26 cellular contexts compared by ENCODE assay signal in the genomic region with DNA sequence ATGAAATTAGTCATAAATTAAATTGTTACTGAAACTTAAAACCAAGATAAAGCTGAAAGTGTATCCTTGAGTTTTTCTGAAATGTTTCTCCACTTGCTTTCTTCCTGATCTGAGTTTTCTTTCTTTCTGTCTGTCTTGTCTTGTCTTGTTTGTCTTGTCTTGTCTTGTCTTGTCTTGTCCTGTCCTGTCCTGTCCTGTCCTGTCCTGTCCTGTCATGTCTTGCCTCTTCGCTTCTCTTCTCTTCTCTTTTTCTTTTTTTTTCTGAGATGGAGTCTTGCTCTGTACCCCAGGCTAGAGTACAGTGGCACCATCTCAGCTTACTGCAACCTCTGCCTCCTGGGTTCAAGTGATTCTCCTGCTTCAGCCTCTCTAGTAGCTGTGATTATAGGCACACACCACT.
"Had no signal": no experiment of that assay in that cellular context is flagged by ENCODE, and none has a peak within 500 bp of the region (broad histone marks: within the 10 kb centered on the region; RNA-seq: fewer than 3 reads in every experiment).

No MANE protein-coding gene starts in this region.

- DNase-seq: activated CD4-positive, alpha-beta T cell treated with anti-CD3 and anti-CD28 coated beads for 1 hour; activated CD4-positive, alpha-beta T cell treated with anti-CD3 and anti-CD28 coated beads, Interleukin-2, amount 50 U/mL, for 1 hour; activated CD8-positive, alpha-beta T cell treated with anti-CD3 and anti-CD28 coated beads, Interleukin-2, amount 10 ng/mL, durations not matched to agents 7 days and 5 days; activated gamma-delta T cell; aorta; cortex of kidney; endodermal cell; immature natural killer cell; left lung; natural killer cell; nucleus accumbens; right lobe of liver; stimulated activated CD4-positive, alpha-beta T cell treated with anti-CD3 and anti-CD28 coated beads, Interleukin-2, amount 100 ng/mL, for 24 hours; stomach; T-cell; transverse colon; WERI-Rb-1 had no signal

- H3K4me3 Mint-ChIP-seq: activated CD8-positive, alpha-beta T cell treated with anti-CD3 and anti-CD28 coated beads, Interleukin-2, amount 10 ng/mL, durations not matched to agents 7 days and 5 days; activated T-helper 1 cell treated with anti-CD3 and anti-CD28 coated beads, Interleukin-12 subunit alpha, Interleukin-12 subunit beta, Interleukin-2, Interleukin-4 antibody, amounts not matched to agents 30 ng/mL and 10 ng/mL and 1 ng/mL, durations not matched to agents 14 hours and 24 hours and 36 hours; endodermal cell; immature natural killer cell; natural killer cell; stimulated activated effector memory CD8-positive, alpha-beta T cell treated with anti-CD3 and anti-CD28 coated beads, Interleukin-12 subunit alpha, Interleukin-12 subunit beta, amount 100 ng/mL, for 72 hours; T-cell; T-helper 2 cell treated with Interferon-gamma antibody and Interleukin-4, amounts not matched to agents 5 μg/mL and 100 μg/mL, for 36 hours had no signal

- H3K27me3 Mint-ChIP-seq: T-cell had no signal

- H3K36me3 ChIP-seq: left lung, right lobe of liver, stomach, suprapubic skin, transverse colon, vagina, WERI-Rb-1 had no signal

- H3K27ac ChIP-seq: hepatocyte, left lung, right lobe of liver, skin epidermis, stomach, suprapubic skin, transverse colon, vagina, WERI-Rb-1 had no signal

- H3K27ac Mint-ChIP-seq: activated CD8-positive, alpha-beta T cell treated with anti-CD3 and anti-CD28 coated beads, Interleukin-2, amount 10 ng/mL, durations not matched to agents 7 days and 5 days; activated naive CD4-positive, alpha-beta T cell treated with anti-CD3 and anti-CD28 coated beads, Interleukin-2, amount 50 U/mL, for 72 hours; activated T-helper 1 cell treated with anti-CD3 and anti-CD28 coated beads, Interleukin-12 subunit alpha, Interleukin-12 subunit beta, Interleukin-2, Interleukin-4 antibody, amounts not matched to agents 30 ng/mL and 10 ng/mL and 1 ng/mL, durations not matched to agents 14 hours and 24 hours and 36 hours; endodermal cell; immature natural killer cell; natural killer cell; stimulated activated effector memory CD8-positive, alpha-beta T cell treated with anti-CD3 and anti-CD28 coated beads, Interleukin-12 subunit alpha, Interleukin-12 subunit beta, amount 100 ng/mL, for 72 hours; T-cell; T-helper 2 cell treated with Interferon-gamma antibody and Interleukin-4, amounts not matched to agents 5 μg/mL and 100 μg/mL, for 36 hours had no signal

- H3K4me3 ChIP-seq: hepatocyte, left lung, lung, right lobe of liver, skin epidermis, stomach, suprapubic skin, transverse colon, vagina had no signal

- H3K9me3 ChIP-seq: left lung, right lobe of liver, stomach, suprapubic skin, transverse colon, vagina had no signal

- ATAC-seq: activated CD8-positive, alpha-beta T cell treated with anti-CD3 and anti-CD28 coated beads, Interleukin-2, amount 10 ng/mL, durations not matched to agents 7 days and 5 days; activated naive CD4-positive, alpha-beta T cell treated with anti-CD3 and anti-CD28 coated beads, Interleukin-2, amount 50 U/mL, for 72 hours; left lung; natural killer cell; right lobe of liver; stimulated activated effector memory CD8-positive, alpha-beta T cell treated with anti-CD3 and anti-CD28 coated beads, Interleukin-12 subunit alpha, Interleukin-12 subunit beta, amount 100 ng/mL, for 72 hours; T-cell had no signal

- H3K27me3 ChIP-seq: hepatocyte, left lung, right lobe of liver, stomach, suprapubic skin, transverse colon, vagina had no signal

- H3K4me1 Mint-ChIP-seq: immature natural killer cell; natural killer cell; stimulated activated effector memory CD8-positive, alpha-beta T cell treated with anti-CD3 and anti-CD28 coated beads, Interleukin-12 subunit alpha, Interleukin-12 subunit beta, amount 100 ng/mL, for 72 hours; T-cell had no signal

- H3K9me3 Mint-ChIP-seq: T-helper 2 cell treated with Interferon-gamma antibody and Interleukin-4, amounts not matched to agents 5 μg/mL and 100 μg/mL, for 36 hours had no signal

- H3K36me3 Mint-ChIP-seq: activated naive CD4-positive, alpha-beta T cell treated with anti-CD3 and anti-CD28 coated beads, Interleukin-2, amount 50 U/mL, for 72 hours; immature natural killer cell; natural killer cell; stimulated activated effector memory CD8-positive, alpha-beta T cell treated with anti-CD3 and anti-CD28 coated beads, Interleukin-12 subunit alpha, Interleukin-12 subunit beta, amount 100 ng/mL, for 72 hours; T-cell had no signal
